ENCODE assay signal across 8 cellular contexts in the genomic region with DNA sequence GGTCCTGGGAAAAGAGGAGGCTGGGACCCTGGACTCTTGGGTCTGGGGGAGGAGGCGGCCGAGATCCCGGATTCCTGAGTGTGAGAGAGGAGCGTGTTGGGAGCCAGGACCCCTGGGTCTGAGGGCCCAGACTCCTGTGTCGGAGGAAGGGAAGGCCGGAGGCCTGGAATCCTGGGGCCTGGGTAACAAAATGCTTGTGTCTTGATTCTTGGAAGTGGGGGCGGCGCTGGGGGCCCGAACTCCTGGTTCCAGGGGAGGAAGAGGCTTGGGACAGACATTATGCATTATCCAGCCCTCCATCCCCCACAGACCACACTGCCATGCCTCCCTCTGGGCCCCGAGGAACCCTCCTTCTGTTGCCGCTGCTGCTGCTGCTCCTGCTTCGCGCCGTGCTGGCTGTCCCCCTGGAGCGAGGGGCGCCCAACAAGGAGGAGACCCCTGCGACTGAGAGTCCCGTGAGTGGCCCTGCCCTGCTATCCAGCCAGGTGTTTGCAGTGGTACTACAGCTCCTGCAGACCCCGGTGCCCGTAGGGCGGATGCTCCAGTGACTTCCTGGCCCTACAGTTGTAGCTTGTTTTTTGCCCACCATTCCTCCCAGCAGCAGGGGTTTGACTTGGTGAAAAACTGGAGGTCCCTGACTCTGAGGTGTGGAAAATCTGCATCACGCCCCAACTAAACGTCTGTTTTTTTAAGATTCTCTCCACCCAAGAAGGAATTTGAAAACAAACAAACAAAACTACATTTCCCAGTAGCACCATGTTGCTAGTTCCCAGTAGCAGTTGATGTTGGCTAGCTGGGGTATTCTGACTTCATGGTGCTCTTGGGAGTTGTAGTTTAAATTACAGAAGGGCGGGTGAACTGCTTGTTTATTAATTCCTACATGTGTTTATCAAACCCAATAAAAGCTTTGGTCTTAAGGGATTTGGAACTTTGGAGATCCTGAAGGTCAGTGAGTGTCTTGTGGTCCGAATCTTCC. TPM values are rescaled to one million over a fixed set of nuclear protein-coding genes. Genes with fewer than 3 reads are reported as not detected.
DNase-seq lines count a peak whose midpoint lies in the region; ATAC-seq, FAIRE-seq and TF ChIP-seq lines count a peak whose summit lies in the region.

No MANE protein-coding gene starts in this region.

- in situ Hi-C loops in GM13977 (cut with MboI; ENCODE audit: low pct_unique_long_range_greater_than_20kb, low sequenced_read_pairs, unreplicated experiment): no loop called here

- H3K27me3 ChIP-seq in testis: no peaks in the 10 kb centered on the region

- CTCF ChIA-PET in A549 (lab: Yijun Ruan, JAX): interaction anchor here (0.6 to 5.8 kb wide), 16 partner anchors 10 to 326 kb away, joined by 3 to 48 read pairs (median 4); partner anchors contain the start of genes BAX, GYS1, HSD17B14 and RUVBL2

- peak overlapping the region; percentile 92 for H3K4me3 Mint-ChIP-seq in chondrocyte (ENCODE audit: unreplicated experiment)

- no peak for FAIRE-seq in A549 (lab: Jason Lieb, UNC)

- no peak for TF ChIP-seq CTCF in A549 (IDR thresholded peaks at IDR 0.05)
- no peak for TF ChIP-seq CTCF in GM13977 (IDR thresholded peaks at IDR 0.05; ENCODE audit: extremely low read depth, insufficient read depth, missing control alignments)
- TF ChIP-seq CTCF in chondrocyte (IDR thresholded peaks at IDR 0.05): no peak
- no peak for TF ChIP-seq CTCF in lower leg skin (IDR thresholded peaks at IDR 0.05)
- TF ChIP-seq CTCF in testis (IDR thresholded peaks at IDR 0.05): no peak

- H3K9me3 ChIP-seq in A549: no peaks in the 10 kb centered on the region
- no peaks in the 10 kb centered on the region for H3K9me3 ChIP-seq in testis

- peaks cover 14% of the 10 kb centered on the region for H3K36me3 Mint-ChIP-seq in chondrocyte (ENCODE audit: low read depth)

- H3K27ac ChIP-seq in A549 (peak overlapping the region; percentile 87 to 90), testis (peak overlapping the region; percentile 63 to 90)

- DNase-seq in A549 (ENCODE audit: low read depth in 1 of 2, low spot score in 1 of 2) (peak in 1 of 2 experiments; percentile 64), GM13977 (ENCODE audit: low spot score) (peak; percentile 71), RPMI7951 (ENCODE audit: low read depth) (peak; percentile 48), chondrocyte (ENCODE audit: low spot score) (no peak), lower leg skin (ENCODE audit: low spot score in 2 of 2) (peak in 1 of 2 donors; percentile 89), testis (no peak), NCI-H526 treated with DMSO at 0.1 percent for 48 hours (lab: John Stamatoyannopoulos, UW) (no peak)
- no peak for DNase-seq in stimulated activated CD4-positive, alpha-beta T cell treated with anti-CD3 and anti-CD28 coated beads, Interleukin-4, amount 100 ng/mL, for 1 hour

- no peak for TF ChIP-seq EP300 in A549 (IDR thresholded peaks at IDR 0.05)

- peak overlapping the region; percentile 83 for H3K4me3 ChIP-seq in A549
- H3K4me3 ChIP-seq in lower leg skin (ENCODE audit: low read depth, poor library complexity, severe bottlenecking): peak overlapping the region; percentile 53
- peak overlapping the region; percentile 69 to 81 for H3K4me3 ChIP-seq in testis

- H3K27ac Mint-ChIP-seq in chondrocyte (ENCODE audit: unreplicated experiment): peak overlapping the region; percentile 92

- peaks cover 26% of the 10 kb centered on the region for H3K4me1 Mint-ChIP-seq in chondrocyte (ENCODE audit: low read depth)

- POLR2A ChIA-PET in A549 (lab: Yijun Ruan, JAX): interaction anchor here (1.0 to 3.1 kb wide), 15 partner anchors 18 to 93 kb away, joined by 3 to 42 read pairs (median 5); partner anchors contain the start of genes BAX, DHDH, GYS1 and PPP1R15A

- no peaks in the 10 kb centered on the region for H3K27me3 Mint-ChIP-seq in chondrocyte (ENCODE audit: low read depth)

- H3K4me1 ChIP-seq in A549 (peaks cover 20% of the 10 kb centered on the region; the same call in 2 of the 3 replicates), testis (peaks cover 10% of the 10 kb centered on the region)

- no peaks in the 10 kb centered on the region for H3K9me3 Mint-ChIP-seq in chondrocyte (ENCODE audit: low read depth)

- no peaks in the 10 kb centered on the region for H3K36me3 ChIP-seq in testis (ENCODE audit: low read depth, missing control alignments)

- ATAC-seq in A549: peak; percentile 9 to 48; a peak in 5 of 6 replicates

- TF ChIP-seq RAD21 in A549 (conservative IDR thresholded peaks at IDR 0.05 in 1 of 2, IDR thresholded peaks at IDR 0.05 in 1 of 2): no peak; a peak in 1 of 5 replicates

- H3K4me2 ChIP-seq in A549: peak overlapping the region; percentile 87

- 23% methylated on average over 18 of the region's 25 CpGs for WGBS in A549 (ENCODE audit: missing lambda C conversion rate)
- 12 to 16% methylated on average over 19 to 25 of the region's 25 CpGs for WGBS in lower leg skin, 2 donors
- 8 to 11% methylated on average over 22 to 25 of the region's 25 CpGs for WGBS in testis, 2 donors

- intact Hi-C loops in lower leg skin (cut with DNase I; ENCODE audit: low total_unique reads): no loop called here
- intact Hi-C loops in testis (cut with DNase I; ENCODE audit: low total_unique reads): no loop called here

- TF ChIP-seq POLR2A in A549 (IDR thresholded peaks at IDR 0.05; ENCODE audit: low read length) (no peak), lower leg skin (IDR thresholded peaks at IDR 0.05) (no peak), testis (IDR thresholded peaks at IDR 0.05) (no peak)

RNA-seq across cellular contexts. Expression of gene NUCB1, which starts 0.7 kb away (rescaled TPM):
- polyA plus RNA-seq in A549 (2011; rRNA removed): 58.5 and 79.5 TPM in 2 replicates
- polyA plus RNA-seq in A549 (2012; cell fraction: cytosol; rRNA removed): 163 and 192 TPM in 2 replicates
- 342 and 441 TPM in 2 replicates for polyA plus RNA-seq in A549 (2012; cell fraction: nucleus; rRNA removed)
- 154 to 182 TPM (median 174 TPM) in 3 replicates for polyA plus RNA-seq in A549 (2017; fragmentation: RNase III; extraction: RNeasy Plus Mini Kit Qiagen cat#74134 plus additional on column Dnase treatment)
- polyA minus RNA-seq in A549 (2011; rRNA and poly(A)+ RNA removed): 55.6 and 64.0 TPM in 2 replicates
- 203 and 249 TPM in 2 replicates for total RNA-seq in RPMI7951 (2014; rRNA removed; shearing (Covaris generic))
- 209 to 277 TPM (median 215 TPM) in 3 replicates for total RNA-seq in chondrocyte
- total RNA-seq in lower leg skin: 100 to 1,000 TPM; 162 to 269 (median 189) TPM
- 100 to 1,000 TPM; 139 to 208 TPM for total RNA-seq in testis
- 136 TPM for polyA plus RNA-seq in testis (ENCODE audit: insufficient read depth, low read depth, low replicate concordance)

RNA-seq across cellular contexts. Expression of gene TULP2, which starts 2.2 kb away (rescaled TPM):
- polyA plus RNA-seq in A549 (2011; rRNA removed) (not detected in 2 replicates), A549 (2017; fragmentation: RNase III; extraction: RNeasy Plus Mini Kit Qiagen cat#74134 plus additional on column Dnase treatment) (not detected in 3 replicates), testis (ENCODE audit: insufficient read depth, low read depth, low replicate concordance) (72.6 TPM)
- 0.09 TPM in 1 of 2 replicates, not detected in the other for polyA plus RNA-seq in A549 (2012; cell fraction: cytosol; rRNA removed)
- 0.04 and 0.20 TPM in 2 replicates for polyA plus RNA-seq in A549 (2012; cell fraction: nucleus; rRNA removed)
- not detected in 2 replicates for polyA minus RNA-seq in A549 (2011; rRNA and poly(A)+ RNA removed)
- not detected in 2 replicates for total RNA-seq in RPMI7951 (2014; rRNA removed; shearing (Covaris generic))
- total RNA-seq in chondrocyte (not detected in 3 replicates), lower leg skin (not detected), testis (10 to 100 TPM; 24.5 to 55.2 TPM)

RNA-seq across cellular contexts. Expression of gene PPP1R15A, which starts 28.5 kb away (rescaled TPM):
- polyA plus RNA-seq in A549 (2011; rRNA removed): 49.0 and 74.2 TPM in 2 replicates
- polyA plus RNA-seq in A549 (2012; cell fraction: cytosol; rRNA removed): 109 and 112 TPM in 2 replicates
- 162 and 179 TPM in 2 replicates for polyA plus RNA-seq in A549 (2012; cell fraction: nucleus; rRNA removed)
- 28.1 to 29.7 TPM (median 29.2 TPM) in 3 replicates for polyA plus RNA-seq in A549 (2017; fragmentation: RNase III; extraction: RNeasy Plus Mini Kit Qiagen cat#74134 plus additional on column Dnase treatment)
- 34.8 and 43.6 TPM in 2 replicates for polyA minus RNA-seq in A549 (2011; rRNA and poly(A)+ RNA removed)
- total RNA-seq in RPMI7951 (2014; rRNA removed; shearing (Covaris generic)): 25.7 and 27.3 TPM in 2 replicates
- total RNA-seq in chondrocyte: 42.1 to 106 TPM (median 104 TPM) in 3 replicates
- 100 to 1,000 TPM in 1 of 4 donors, 10 to 100 TPM in 3; 91.6 to 152 (median 97.5) TPM for total RNA-seq in lower leg skin
- total RNA-seq in testis: 10 to 100 TPM; 37.2 to 40.9 TPM
- 48.3 TPM for polyA plus RNA-seq in testis (ENCODE audit: insufficient read depth, low read depth, low replicate concordance)

RNA-seq across cellular contexts. Expression of gene PLEKHA4, which starts 32.3 kb away (rescaled TPM):
- 0.34 and 0.42 TPM in 2 replicates for polyA plus RNA-seq in A549 (2011; rRNA removed)
- polyA plus RNA-seq in A549 (2012; cell fraction: cytosol; rRNA removed): 0.36 and 0.52 TPM in 2 replicates
- 0.97 TPM in 2 replicates for polyA plus RNA-seq in A549 (2012; cell fraction: nucleus; rRNA removed)
- polyA plus RNA-seq in A549 (2017; fragmentation: RNase III; extraction: RNeasy Plus Mini Kit Qiagen cat#74134 plus additional on column Dnase treatment): 0.46 to 0.78 TPM (median 0.47 TPM) in 3 replicates
- 0.39 TPM in 1 of 2 replicates, not detected in the other for polyA minus RNA-seq in A549 (2011; rRNA and poly(A)+ RNA removed)
- total RNA-seq in RPMI7951 (2014; rRNA removed; shearing (Covaris generic)): 1.8 and 4.4 TPM in 2 replicates
- 16.8 to 34.3 TPM (median 19.6 TPM) in 3 replicates for total RNA-seq in chondrocyte
- 1 to 10 TPM; 2.9 to 7.2 (median 6.3) TPM for total RNA-seq in lower leg skin
- 10 to 100 TPM; 12.8 to 22.3 TPM for total RNA-seq in testis
- 19.9 TPM for polyA plus RNA-seq in testis (ENCODE audit: insufficient read depth, low read depth, low replicate concordance)

RNA-seq across cellular contexts. Expression of gene DHDH, which starts 32.7 kb away (rescaled TPM):
- polyA plus RNA-seq in A549 (2011; rRNA removed) (0.60 and 0.78 TPM in 2 replicates), A549 (2017; fragmentation: RNase III; extraction: RNeasy Plus Mini Kit Qiagen cat#74134 plus additional on column Dnase treatment) (1.1 to 1.2 TPM (median 1.2 TPM) in 3 replicates), testis (ENCODE audit: insufficient read depth, low read depth, low replicate concordance) (3.1 TPM)
- polyA plus RNA-seq in A549 (2012; cell fraction: cytosol; rRNA removed): 0.90 and 1.1 TPM in 2 replicates
- polyA plus RNA-seq in A549 (2012; cell fraction: nucleus; rRNA removed): 0.93 and 1.1 TPM in 2 replicates
- polyA minus RNA-seq in A549 (2011; rRNA and poly(A)+ RNA removed): 0.29 TPM in 1 of 2 replicates, not detected in the other
- total RNA-seq in RPMI7951 (2014; rRNA removed; shearing (Covaris generic)): not detected in 2 replicates
- total RNA-seq in chondrocyte (not detected in 3 replicates), lower leg skin (not detected), testis (1 to 10 TPM; 2.3 to 2.4 TPM)

Comparison
In these comparisons a context has a peak if more than half of its experiments do, and no peak if none do; other contexts are left out.
1. DNase-seq: peak in GM13977 (single experiment) and RPMI7951 (single experiment); none in chondrocyte (single experiment), testis (single experiment), stimulated activated CD4-positive, alpha-beta T cell treated with anti-CD3 and anti-CD28 coated beads, Interleukin-4, amount 100 ng/mL, for 1 hour (single experiment) and NCI-H526 treated with DMSO at 0.1 percent for 48 hours (single experiment).
2. RNA of gene TULP2, which starts 2.2 kb away (total RNA-seq): 24.5 to 55.2 TPM in testis; not detected in RPMI7951, not detected in chondrocyte and not detected in lower leg skin; every median in the first group is over 10 times any median in the second.
3. Peak in every context shown above with its lines, with median percentiles within 50 percentile points of each other: H3K4me3 ChIP-seq.